In genomic region chr3:160941885-160942494, GRCh38 we compare ENCODE assay signal across 8 cellular contexts.
DNase-seq lines count a peak whose midpoint lies in the region; ATAC-seq, FAIRE-seq and TF ChIP-seq lines count a peak whose summit lies in the region.

No MANE protein-coding gene starts in this region.

- CTCF ChIA-PET in A549 (lab: Yijun Ruan, JAX): interaction anchor here (0.5 to 4.0 kb wide), 26 partner anchors 8 to 481 kb away, joined by 3 to 45 read pairs (median 4); no protein-coding TSS in a partner anchor

- peak; percentile 92 for FAIRE-seq in A549 (lab: Jason Lieb, UNC)
- peak; percentile 93 for FAIRE-seq in GM19239 (lab: Jason Lieb, UNC)

- no peak overlapping the region for H2BK5ac ChIP-seq in mesenchymal stem cell (ENCODE audit: low read depth, low read length, poor library complexity, severe bottlenecking)

- TF ChIP-seq POLR2A in A549 (IDR thresholded peaks at IDR 0.05; ENCODE audit: low read length): no peak

- H4K91ac ChIP-seq in mesenchymal stem cell (ENCODE audit: low read length): no peak overlapping the region

- H3K36me3 ChIP-seq in mesenchymal stem cell (ENCODE audit: control insufficient read depth in 1 of 2, insufficient read depth in 2 of 2, low read depth in 1 of 2, low read length in 2 of 2): no peaks in the 10 kb centered on the region

- H3K14ac ChIP-seq in mesenchymal stem cell (ENCODE audit: low read length in 2 of 2): no peak overlapping the region

- H2AK5ac ChIP-seq in mesenchymal stem cell (ENCODE audit: low read length, severe bottlenecking): no peak overlapping the region

- WGBS in A549 (ENCODE audit: missing lambda C conversion rate): 12% methylated on average over 5 of the region's 5 CpGs
- 40% methylated on average over 1 of the region's 5 CpGs for WGBS in mesenchymal stem cell

- no peak overlapping the region for H3K18ac ChIP-seq in mesenchymal stem cell (ENCODE audit: low read depth in 1 of 2, low read length in 2 of 2)

- TF ChIP-seq RAD21 in A549 (conservative IDR thresholded peaks at IDR 0.05 in 1 of 2, IDR thresholded peaks at IDR 0.05 in 1 of 2): peak; percentile 80 to 82

- H2BK120ac ChIP-seq in mesenchymal stem cell (ENCODE audit: low read depth, low read length): no peak overlapping the region

- no peak overlapping the region for H4K8ac ChIP-seq in mesenchymal stem cell (ENCODE audit: low read length)

- POLR2A ChIA-PET in A549 (lab: Yijun Ruan, JAX): no interaction called here

- H3K9ac ChIP-seq in mesenchymal stem cell (ENCODE audit: low read length): peak overlapping the region; percentile 41

- ATAC-seq in A549 (peak; percentile 85 to 89), HG03354 (IDR thresholded peaks at IDR 0.05; ENCODE audit: poor library complexity, severe bottlenecking, unreplicated experiment) (peak; percentile 95)

- H3K27ac ChIP-seq in A549: no peak overlapping the region
- no peak overlapping the region for H3K27ac ChIP-seq in coronary artery
- no peak overlapping the region for H3K27ac ChIP-seq in mesenchymal stem cell (ENCODE audit: low read length, poor library complexity, severe bottlenecking)

- H2BK15ac ChIP-seq in mesenchymal stem cell (ENCODE audit: low read depth, poor library complexity, severe bottlenecking): no peak overlapping the region

- no peak overlapping the region for H2BK12ac ChIP-seq in mesenchymal stem cell (ENCODE audit: low read length in 2 of 2)

- H3K4me2 ChIP-seq in A549 (peak overlapping the region; percentile 19; the same call in 1 of the 3 replicates), mesenchymal stem cell (ENCODE audit: low read length, poor library complexity, severe bottlenecking) (no peak overlapping the region)

- no peaks in the 10 kb centered on the region for H3K79me1 ChIP-seq in mesenchymal stem cell (replicated peaks; ENCODE audit: low read length, poor library complexity, severe bottlenecking)

- TF ChIP-seq CTCF in A549 (IDR thresholded peaks at IDR 0.05) (peak; percentile 80), coronary artery (IDR thresholded peaks at IDR 0.05) (peak; percentile 82)

- no peaks in the 10 kb centered on the region for H3K9me3 ChIP-seq in A549
- H3K9me3 ChIP-seq in mesenchymal stem cell (ENCODE audit: control insufficient read depth, low read length): no peaks in the 10 kb centered on the region

- peak; percentile 22 to 65 for DNase-seq in A549 (ENCODE audit: low read depth in 1 of 2, low spot score in 1 of 2)
- DNase-seq in GM19239 (ENCODE audit: insufficient read length, low spot score): peak; percentile 26
- peak; percentile 54 for DNase-seq in activated CD4-positive, CD25-positive, alpha-beta regulatory T cell treated with anti-CD3 and anti-CD28 coated beads, Interleukin-2, amount 50 U/mL, for 72 hours
- DNase-seq in coronary artery (ENCODE audit: low spot score): no peak
- peak; percentile 79 for DNase-seq in mesenchymal stem cell
- DNase-seq in stimulated activated CD8-positive, alpha-beta memory T cell treated with anti-CD3 and anti-CD28 coated beads, Interleukin-4, amount 100 ng/mL, for 48 hours: peak; percentile 85
- no peak for DNase-seq in COLO668 (lab: John Stamatoyannopoulos, UW; ENCODE audit: unreplicated experiment)

- no peak overlapping the region for H3K4me3 ChIP-seq in A549
- no peak overlapping the region for H3K4me3 ChIP-seq in coronary artery
- no peak overlapping the region for H3K4me3 ChIP-seq in mesenchymal stem cell (ENCODE audit: insufficient read depth in 1 of 2, low read depth in 1 of 2, low read length in 2 of 2)

- H3K4me1 ChIP-seq in A549 (no peaks in the 10 kb centered on the region), mesenchymal stem cell (ENCODE audit: control insufficient read depth, insufficient read depth, low read depth, low read length) (no peaks in the 10 kb centered on the region)

- no peak overlapping the region for H3K4ac ChIP-seq in mesenchymal stem cell (ENCODE audit: low read depth in 1 of 2, low read length in 2 of 2)

- H3K27me3 ChIP-seq in mesenchymal stem cell (ENCODE audit: control insufficient read depth in 1 of 2, insufficient read depth in 1 of 2, low read length in 2 of 2): no peaks in the 10 kb centered on the region

- H2AFZ ChIP-seq in mesenchymal stem cell (ENCODE audit: low read depth, low read length): no peak overlapping the region

- H3K23ac ChIP-seq in mesenchymal stem cell (ENCODE audit: low read length in 2 of 2): no peak overlapping the region

- no peak for TF ChIP-seq EP300 in A549 (IDR thresholded peaks at IDR 0.05)

TF ChIP-seq in A549, 52 proteins besides CTCF, POLR2A, EP300 and RAD21:
- no peak for TF ChIP-seq HOXB5 (CRISPR knock-in tag; IDR thresholded peaks at IDR 0.05)
- TF ChIP-seq SMC3 (IDR thresholded peaks at IDR 0.05): peak; percentile 89
- TF ChIP-seq NPAS2 (CRISPR knock-in tag; IDR thresholded peaks at IDR 0.05; ENCODE audit: borderline replicate concordance): no peak
- TF ChIP-seq MAZ (IDR thresholded peaks at IDR 0.05; ENCODE audit: borderline replicate concordance, low read depth, low read length): no peak
- no peak for TF ChIP-seq BCL3 (IDR thresholded peaks at IDR 0.05)
- no peak for TF ChIP-seq FOXS1 (CRISPR knock-in tag; IDR thresholded peaks at IDR 0.05)
- TF ChIP-seq ELK1 (IDR thresholded peaks at IDR 0.05; ENCODE audit: low read depth, low read length): no peak
- TF ChIP-seq CHD4 (IDR thresholded peaks at IDR 0.05; ENCODE audit: borderline replicate concordance): no peak

Comparison
In these comparisons a context has a peak if more than half of its experiments do, and no peak if none do; other contexts are left out.
1. DNase-seq: peak in A549 (2 of 2), GM19239 (single experiment), activated CD4-positive, CD25-positive, alpha-beta regulatory T cell treated with anti-CD3 and anti-CD28 coated beads, Interleukin-2, amount 50 U/mL, for 72 hours (single experiment), mesenchymal stem cell (single experiment) and stimulated activated CD8-positive, alpha-beta memory T cell treated with anti-CD3 and anti-CD28 coated beads, Interleukin-4, amount 100 ng/mL, for 48 hours (single experiment); none in coronary artery (single experiment) and COLO668 (single experiment).